In the genomic region with DNA sequence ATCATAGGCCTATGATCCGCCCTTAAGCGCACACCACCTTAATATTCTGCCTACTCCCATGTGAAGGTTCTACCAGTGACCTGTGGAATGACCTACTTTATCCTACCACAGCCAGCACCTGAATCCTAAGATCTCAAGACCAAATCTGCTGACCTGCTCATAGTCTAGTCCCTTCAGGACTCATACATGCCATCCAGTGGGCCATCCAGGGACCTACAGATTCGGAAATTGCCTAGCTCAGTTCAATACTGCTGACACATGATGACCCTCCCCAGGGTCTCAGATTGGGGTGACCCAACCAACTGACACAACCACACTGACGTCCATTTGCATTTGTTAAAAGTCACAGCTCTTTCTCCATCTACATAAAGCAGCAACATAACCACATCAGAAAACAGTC, we compare ENCODE assay signal across 29 cellular contexts.
DNase-seq lines count a peak whose midpoint lies in the region; ATAC-seq and TF ChIP-seq lines count a peak whose summit lies in the region.
"Had no signal": no experiment of that assay in that cellular context is flagged by ENCODE, and none has a peak within 500 bp of the region (broad histone marks: within the 10 kb centered on the region; RNA-seq: fewer than 3 reads in every experiment).

No MANE protein-coding gene starts in this region.

- H3K4me3 ChIP-seq in fibroblast of the aortic adventitia (ENCODE audit: low read depth, low read length): no peak overlapping the region
- H3K4me3 ChIP-seq: ascending aorta, coronary artery, tibial nerve had no signal

- TF ChIP-seq CTCF in fibroblast of the aortic adventitia (IDR thresholded peaks at IDR 0.05; ENCODE audit: insufficient read depth, low read length): peak; percentile 43

- ATAC-seq in HG02588 (IDR thresholded peaks at IDR 0.05; ENCODE audit: unreplicated experiment) (peak; percentile 66), HG03521 (IDR thresholded peaks at IDR 0.05; ENCODE audit: unreplicated experiment) (peak; percentile 67), GM19328 (IDR thresholded peaks at IDR 0.05; ENCODE audit: unreplicated experiment) (no peak), HG03175 (IDR thresholded peaks at IDR 0.05; ENCODE audit: unreplicated experiment) (no peak)
- ATAC-seq: activated CD8-positive, alpha-beta memory T cell treated with anti-CD3 and anti-CD28 coated beads, Interleukin-2, amount 10 ng/mL, durations not matched to agents 7 days and 5 days; activated T-cell treated with anti-CD3 and anti-CD28 coated beads, Interleukin-2, amount 50 U/mL, for 4 hours; HCT116; Right ventricle myocardium inferior; SK-N-SH treated with all-trans-retinoic acid at 6 μM for 48 hours had no signal

- DNase-seq in fibroblast of the aortic adventitia (ENCODE audit: low read depth) (peak; percentile 8), DMS114 treated with DMSO at 0.1 percent for 48 hours (lab: John Stamatoyannopoulos, UW; ENCODE audit: unreplicated experiment) (no peak), COLO668 (lab: John Stamatoyannopoulos, UW; ENCODE audit: unreplicated experiment) (no peak)
- DNase-seq: activated CD8-positive, alpha-beta memory T cell treated with anti-CD3 and anti-CD28 coated beads, Interleukin-2, amount 10 ng/mL, durations not matched to agents 7 days and 5 days; activated gamma-delta T cell; activated naive CD8-positive, alpha-beta T cell treated with anti-CD3 and anti-CD28 coated beads for 36 hours; activated T-cell treated with anti-CD3 and anti-CD28 coated beads, Interleukin-2, amount 50 U/mL, for 4 hours; C1 segment of cervical spinal cord; DMS79; effector memory CD4-positive, alpha-beta T cell; glutamatergic neuron; KG1; kidney; naive B cell; NCI-H1417; NCI-H2029 treated with DMSO at 0.1 percent for 48 hours; NCI-H526; nucleus accumbens; stimulated activated CD4-positive, alpha-beta T cell treated with anti-CD3 and anti-CD28 coated beads, Interleukin-4, amount 100 ng/mL, for 1 hour had no signal

Comparison
In these comparisons a context has a peak if more than half of its experiments do, and no peak if none do; other contexts are left out.
1. ATAC-seq: peak in HG02588 (single experiment) and HG03521 (single experiment); none in GM19328 (single experiment) and HG03175 (single experiment).